18 cellular contexts compared by ENCODE assay signal in the genomic region with DNA sequence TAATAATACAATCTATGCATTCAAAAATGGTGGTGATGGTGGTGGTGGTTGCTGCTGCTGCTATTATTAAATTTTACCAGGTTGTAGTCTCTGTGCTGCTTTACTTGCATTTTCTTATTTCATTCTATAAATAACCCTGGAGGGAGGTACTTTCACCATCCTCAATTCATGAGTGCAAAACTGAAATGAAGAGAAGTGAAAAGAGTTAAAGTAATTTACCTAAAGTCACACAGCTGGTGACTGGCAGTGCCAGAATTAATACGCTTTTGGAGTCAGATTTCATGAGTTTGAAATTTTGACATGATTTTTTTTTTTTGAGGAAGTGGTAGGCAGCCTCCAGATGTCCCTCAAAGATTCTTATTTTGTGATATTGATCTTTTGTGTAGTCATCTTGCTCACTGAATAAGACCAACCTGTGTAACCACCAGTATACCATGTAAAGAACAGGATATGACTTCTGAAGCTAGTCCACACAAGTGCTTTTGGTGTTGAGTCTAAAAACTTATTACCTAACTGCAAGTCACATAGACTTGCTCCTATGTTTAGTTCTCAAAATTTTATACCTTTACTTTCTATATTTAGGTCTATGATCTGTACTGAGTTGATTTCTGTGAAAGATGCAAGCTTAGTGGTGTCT.
A peak's percentile ranks its signal among the peaks of the same experiment; 100 is the strongest.
DNase-seq lines count a peak whose midpoint lies in the region; ATAC-seq, FAIRE-seq and TF ChIP-seq lines count a peak whose summit lies in the region.
"Had no signal": no experiment of that assay in that cellular context is flagged by ENCODE, and none has a peak within 500 bp of the region (broad histone marks: within the 10 kb centered on the region; RNA-seq: fewer than 3 reads in every experiment).

No MANE protein-coding gene starts in this region.

- no peaks in the 10 kb centered on the region for H3K4me1 ChIP-seq in breast epithelium
- no peaks in the 10 kb centered on the region for H3K4me1 ChIP-seq in small intestine (ENCODE audit: control insufficient read depth in 2 of 2, insufficient read depth in 1 of 2, low read depth in 1 of 2, low read length in 1 of 2)
- H3K4me1 ChIP-seq: heart left ventricle had no signal

- no peaks in the 10 kb centered on the region for H3K27me3 ChIP-seq in breast epithelium
- H3K27me3 ChIP-seq in small intestine (ENCODE audit: control insufficient read depth in 2 of 2, insufficient read depth in 2 of 2, low read length in 2 of 2): no peaks in the 10 kb centered on the region
- H3K27me3 ChIP-seq: heart left ventricle had no signal

- no peak overlapping the region for H3K27ac ChIP-seq in breast epithelium
- H3K27ac ChIP-seq in small intestine (ENCODE audit: low read depth in 1 of 2, low read length in 1 of 2): no peak overlapping the region
- H3K27ac ChIP-seq: heart left ventricle had no signal

- H3K4me3 ChIP-seq in breast epithelium: no peak overlapping the region
- no peak overlapping the region for H3K4me3 ChIP-seq in small intestine (ENCODE audit: low read depth in 1 of 2, low read length in 2 of 2)
- H3K4me3 ChIP-seq: heart left ventricle had no signal

- peak; percentile 37 for DNase-seq in GM13977 (ENCODE audit: low spot score)
- DNase-seq in GM20000 (ENCODE audit: low spot score): peak; percentile 24
- DNase-seq in NCI-H1436 (lab: John Stamatoyannopoulos, UW): no peak
- DNase-seq in breast epithelium (ENCODE audit: low spot score in 2 of 2): no peak
- no peak for DNase-seq in small intestine
- DNase-seq in central memory CD4-positive, alpha-beta T cell: no peak
- DNase-seq: anterior cingulate cortex; DMS79 treated with DMSO at 0.1 percent for 48 hours; effector CD8-positive, alpha-beta T cell; heart left ventricle; NCI-H1417; NCI-H526 treated with DMSO at 0.1 percent for 48 hours; occipital lobe; stimulated activated CD4-positive, alpha-beta T cell treated with anti-CD3 and anti-CD28 coated beads, Interleukin-15, amount 100 ng/mL, for 24 hours; stimulated activated CD8-positive, alpha-beta memory T cell treated with anti-CD3 and anti-CD28 coated beads, Interleukin-4, amount 100 ng/mL, for 48 hours had no signal

- FAIRE-seq in small intestine (lab: Jason Lieb, UNC): no peak

- ATAC-seq in HG02885 (IDR thresholded peaks at IDR 0.05; ENCODE audit: poor library complexity, unreplicated experiment): peak; percentile 89
- peak; percentile 90 for ATAC-seq in HG03521 (IDR thresholded peaks at IDR 0.05; ENCODE audit: unreplicated experiment)
- ATAC-seq: heart left ventricle, SK-N-SH treated with all-trans-retinoic acid at 6 μM for 48 hours had no signal

- intact Hi-C loops in breast epithelium (cut with DNase I; ENCODE audit: low total_unique reads): no loop called here

- H3K36me3 ChIP-seq in breast epithelium (no peaks in the 10 kb centered on the region), small intestine (ENCODE audit: control insufficient read depth in 2 of 2, insufficient read depth in 2 of 2, low read length in 2 of 2) (no peaks in the 10 kb centered on the region)
- H3K36me3 ChIP-seq: heart left ventricle had no signal

- 50 to 74% (median 65%) methylated on average over 1 of the region's 1 CpG for WGBS in small intestine, 3 donors

- in situ Hi-C loops in GM13977 (cut with MboI; ENCODE audit: low pct_unique_long_range_greater_than_20kb, low sequenced_read_pairs, unreplicated experiment): no loop called here

- no peaks in the 10 kb centered on the region for H3K9me3 ChIP-seq in breast epithelium
- no peaks in the 10 kb centered on the region for H3K9me3 ChIP-seq in small intestine (ENCODE audit: control insufficient read depth, low read depth)
- H3K9me3 ChIP-seq: heart left ventricle had no signal

- no peak for TF ChIP-seq POLR2A in breast epithelium (IDR thresholded peaks at IDR 0.05)

- TF ChIP-seq CTCF in GM13977 (IDR thresholded peaks at IDR 0.05; ENCODE audit: extremely low read depth, insufficient read depth, missing control alignments): no peak
- no peak for TF ChIP-seq CTCF in GM20000 (IDR thresholded peaks at IDR 0.05; ENCODE audit: extremely low read depth, missing control alignments)
- no peak for TF ChIP-seq CTCF in breast epithelium (IDR thresholded peaks at IDR 0.05)

Comparison
In these comparisons a context has a peak if more than half of its experiments do, and no peak if none do; other contexts are left out.
1. DNase-seq: peak in GM13977 (single experiment) and GM20000 (single experiment); none in NCI-H1436 (single experiment), breast epithelium (0 of 2), small intestine (single experiment) and central memory CD4-positive, alpha-beta T cell (single experiment).